Comparison of ENCODE assay signal across 1 cellular context in the genomic region with DNA sequence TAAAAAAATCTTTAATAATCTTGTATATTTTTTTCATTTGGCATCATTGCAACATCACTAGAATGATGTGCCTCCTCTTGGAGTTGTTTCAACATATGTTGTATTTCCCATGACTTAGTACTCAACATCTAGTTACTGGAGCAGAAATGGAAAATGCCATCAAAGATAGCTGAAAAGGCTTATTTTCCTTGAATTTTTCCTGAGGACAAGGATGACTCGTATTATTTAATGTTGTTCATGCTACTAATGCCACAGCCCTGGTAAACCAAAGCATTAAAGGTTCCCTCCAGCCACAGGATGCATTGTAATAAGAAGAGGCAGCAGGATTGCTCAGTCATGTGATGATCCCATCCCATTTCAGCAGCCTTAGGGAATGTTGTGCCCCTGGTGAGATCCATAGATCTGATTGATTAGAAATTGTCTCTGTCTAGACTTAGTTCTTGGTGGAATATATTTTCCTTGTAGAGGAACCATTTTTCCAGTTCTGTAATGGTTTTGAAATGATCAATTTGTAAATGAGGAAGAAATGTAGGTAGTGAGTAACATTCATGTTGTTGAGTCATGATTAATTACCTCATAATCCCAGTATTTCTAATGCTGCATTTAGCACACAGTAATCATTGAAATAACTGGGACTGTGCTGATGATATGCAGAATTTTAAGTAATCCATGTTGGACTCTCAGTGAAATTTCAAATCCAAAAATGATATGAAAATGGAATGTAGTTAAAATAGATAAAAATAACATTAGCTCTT.
TF ChIP-seq lines count a peak whose summit lies in the region.

No MANE protein-coding gene starts in this region.

TF ChIP-seq in WTC11, 78 proteins besides CTCF, POLR2A, EP300 and RAD21 (continued from another document):
- TF ChIP-seq, protein P1, sequence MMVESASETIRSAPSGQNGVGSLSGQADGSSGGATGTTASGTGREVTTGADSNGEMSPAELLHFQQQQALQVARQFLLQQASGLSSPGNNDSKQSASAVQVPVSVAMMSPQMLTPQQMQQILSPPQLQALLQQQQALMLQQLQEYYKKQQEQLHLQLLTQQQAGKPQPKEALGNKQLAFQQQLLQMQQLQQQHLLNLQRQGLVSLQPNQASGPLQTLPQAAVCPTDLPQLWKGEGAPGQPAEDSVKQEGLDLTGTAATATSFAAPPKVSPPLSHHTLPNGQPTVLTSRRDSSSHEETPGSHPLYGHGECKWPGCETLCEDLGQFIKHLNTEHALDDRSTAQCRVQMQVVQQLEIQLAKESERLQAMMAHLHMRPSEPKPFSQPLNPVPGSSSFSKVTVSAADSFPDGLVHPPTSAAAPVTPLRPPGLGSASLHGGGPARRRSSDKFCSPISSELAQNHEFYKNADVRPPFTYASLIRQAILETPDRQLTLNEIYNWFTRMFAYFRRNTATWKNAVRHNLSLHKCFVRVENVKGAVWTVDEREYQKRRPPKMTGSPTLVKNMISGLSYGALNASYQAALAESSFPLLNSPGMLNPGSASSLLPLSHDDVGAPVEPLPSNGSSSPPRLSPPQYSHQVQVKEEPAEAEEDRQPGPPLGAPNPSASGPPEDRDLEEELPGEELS (CRISPR knock-in tag; IDR thresholded peaks at IDR 0.05): no peak
